8 cellular contexts compared by ENCODE assay signal in genomic region chr16:31713071-31713944, GRCh38.
A peak's percentile ranks its signal among the peaks of the same experiment; 100 is the strongest.
DNase-seq lines count a peak whose midpoint lies in the region; ATAC-seq lines count a peak whose summit lies in the region.

No MANE protein-coding gene starts in this region.

- H3K36me3 Mint-ChIP-seq in activated CD8-positive, alpha-beta memory T cell treated with anti-CD3 and anti-CD28 coated beads, Interleukin-2, amount 10 ng/mL, durations not matched to agents 7 days and 5 days: peaks cover 47% of the 10 kb centered on the region

- WGBS in mesenchymal stem cell: 0% methylated on average over 41 of the region's 59 CpGs

- H3K27me3 ChIP-seq in endocrine pancreas (ENCODE audit: control insufficient read depth, insufficient read depth, low read length) (no peaks in the 10 kb centered on the region), mesenchymal stem cell (ENCODE audit: control insufficient read depth in 1 of 2, insufficient read depth in 1 of 2, low read length in 2 of 2) (no peaks in the 10 kb centered on the region)

- ATAC-seq in GM21360 (IDR thresholded peaks at IDR 0.05; ENCODE audit: unreplicated experiment): peak; percentile 91
- ATAC-seq in activated CD8-positive, alpha-beta memory T cell treated with anti-CD3 and anti-CD28 coated beads, Interleukin-2, amount 10 ng/mL, durations not matched to agents 7 days and 5 days: peak; percentile 97

- H3K79me1 ChIP-seq in mesenchymal stem cell (replicated peaks; ENCODE audit: low read length, poor library complexity, severe bottlenecking): peaks cover 29% of the 10 kb centered on the region

- H3K4me3 ChIP-seq in endocrine pancreas (ENCODE audit: control insufficient read depth, insufficient read depth, low read length) (peak overlapping the region; percentile 93), mesenchymal stem cell (ENCODE audit: insufficient read depth in 1 of 2, low read depth in 1 of 2, low read length in 2 of 2) (peak overlapping the region; percentile 86 to 97)

- peak overlapping the region; percentile 74 for H4K91ac ChIP-seq in mesenchymal stem cell (ENCODE audit: low read length)

- H3K27me3 Mint-ChIP-seq in activated CD8-positive, alpha-beta memory T cell treated with anti-CD3 and anti-CD28 coated beads, Interleukin-2, amount 10 ng/mL, durations not matched to agents 7 days and 5 days: no peaks in the 10 kb centered on the region

- peak overlapping the region; percentile 68 for H3K9ac ChIP-seq in endocrine pancreas (ENCODE audit: control insufficient read depth, insufficient read depth, low read length)
- peak overlapping the region; percentile 99 for H3K9ac ChIP-seq in mesenchymal stem cell (ENCODE audit: low read length)

- H2BK15ac ChIP-seq in mesenchymal stem cell (ENCODE audit: low read depth, poor library complexity, severe bottlenecking): peak overlapping the region; percentile 86

- H3K27ac ChIP-seq in mesenchymal stem cell (ENCODE audit: low read length, poor library complexity, severe bottlenecking): peak overlapping the region; percentile 88

- H3K9me3 Mint-ChIP-seq in activated CD8-positive, alpha-beta memory T cell treated with anti-CD3 and anti-CD28 coated beads, Interleukin-2, amount 10 ng/mL, durations not matched to agents 7 days and 5 days (ENCODE audit: low read depth): peaks cover under 1% of the 10 kb centered on the region

- H4K8ac ChIP-seq in mesenchymal stem cell (ENCODE audit: low read length): peak overlapping the region; percentile 96

- H2AFZ ChIP-seq in mesenchymal stem cell (ENCODE audit: low read depth, low read length): peak overlapping the region; percentile 46

- H3K14ac ChIP-seq in mesenchymal stem cell (ENCODE audit: low read length in 2 of 2): peak overlapping the region; percentile 8 to 38

- H3K4ac ChIP-seq in mesenchymal stem cell (ENCODE audit: low read depth in 1 of 2, low read length in 2 of 2): peak overlapping the region; percentile 10 to 71

- peak overlapping the region; percentile 22 for H2BK5ac ChIP-seq in mesenchymal stem cell (ENCODE audit: low read depth, low read length, poor library complexity, severe bottlenecking)

- H3K9me3 ChIP-seq in endocrine pancreas (ENCODE audit: control insufficient read depth, low read length): no peaks in the 10 kb centered on the region
- H3K9me3 ChIP-seq in mesenchymal stem cell (ENCODE audit: control insufficient read depth, low read length): peaks cover 13% of the 10 kb centered on the region

- peak; percentile 96 for DNase-seq in COR-L47 (lab: John Stamatoyannopoulos, UW)
- DNase-seq in HT-29 (ENCODE audit: low spot score): peak; percentile 94
- DNase-seq in NOMO-1 treated with DMSO at 0.1 percent for 48 hours (lab: John Stamatoyannopoulos, UW; ENCODE audit: unreplicated experiment): peak; percentile 94
- peak; percentile 97 for DNase-seq in activated CD8-positive, alpha-beta memory T cell treated with anti-CD3 and anti-CD28 coated beads, Interleukin-2, amount 10 ng/mL, durations not matched to agents 7 days and 5 days
- peak; percentile 95 for DNase-seq in mesenchymal stem cell
- peak; percentile 85 for DNase-seq in stimulated activated CD8-positive, alpha-beta memory T cell treated with anti-CD3 and anti-CD28 coated beads, Interleukin-12 subunit alpha, Interleukin-12 subunit beta, amount 100 ng/mL, for 24 hours (ENCODE audit: extremely low read depth)

- CTCF ChIA-PET in activated CD8-positive, alpha-beta memory T cell treated with anti-CD3 and anti-CD28 coated beads, Interleukin-2, amount 10 ng/mL, durations not matched to agents 7 days and 5 days (lab: Charles Lee): interaction anchor here (0.8 to 2.3 kb wide), 9 partner anchors 12 to 252 kb away, joined by 3 to 9 read pairs (median 3); partner anchors contain the start of genes RUSF1 and ZNF267

- H2BK12ac ChIP-seq in mesenchymal stem cell (ENCODE audit: low read length in 2 of 2): peak overlapping the region in 1 of 2 experiments; percentile 16

- peak overlapping the region; percentile 97 for H3K27ac Mint-ChIP-seq in activated CD8-positive, alpha-beta memory T cell treated with anti-CD3 and anti-CD28 coated beads, Interleukin-2, amount 10 ng/mL, durations not matched to agents 7 days and 5 days

- H2AK5ac ChIP-seq in mesenchymal stem cell (ENCODE audit: low read length, severe bottlenecking): no peak overlapping the region

- no peaks in the 10 kb centered on the region for H3K4me1 ChIP-seq in endocrine pancreas (ENCODE audit: control insufficient read depth, insufficient read depth, low read length)
- H3K4me1 ChIP-seq in mesenchymal stem cell (ENCODE audit: control insufficient read depth, insufficient read depth, low read depth, low read length): peaks cover 5% of the 10 kb centered on the region

- H3K36me3 ChIP-seq in endocrine pancreas (ENCODE audit: control insufficient read depth, insufficient read depth, low read length) (no peaks in the 10 kb centered on the region), mesenchymal stem cell (ENCODE audit: control insufficient read depth in 1 of 2, insufficient read depth in 2 of 2, low read depth in 1 of 2, low read length in 2 of 2) (peaks cover 23 to 33% of the 10 kb centered on the region in 2 experiments)

- H3K23ac ChIP-seq in mesenchymal stem cell (ENCODE audit: low read length in 2 of 2): peak overlapping the region in 1 of 2 experiments; percentile 2

- peaks cover 29% of the 10 kb centered on the region for H3K4me1 Mint-ChIP-seq in activated CD8-positive, alpha-beta memory T cell treated with anti-CD3 and anti-CD28 coated beads, Interleukin-2, amount 10 ng/mL, durations not matched to agents 7 days and 5 days

- peak overlapping the region; percentile 71 for H3K4me2 ChIP-seq in mesenchymal stem cell (ENCODE audit: low read length, poor library complexity, severe bottlenecking)

- peak overlapping the region; percentile 74 for H2BK120ac ChIP-seq in mesenchymal stem cell (ENCODE audit: low read depth, low read length)

- H3K18ac ChIP-seq in mesenchymal stem cell (ENCODE audit: low read depth in 1 of 2, low read length in 2 of 2): peak overlapping the region; percentile 50 to 59

- peak overlapping the region; percentile 92 for H3K4me3 Mint-ChIP-seq in activated CD8-positive, alpha-beta memory T cell treated with anti-CD3 and anti-CD28 coated beads, Interleukin-2, amount 10 ng/mL, durations not matched to agents 7 days and 5 days

Comparison
In these comparisons a context has a peak if more than half of its experiments do, and no peak if none do; other contexts are left out.
1. Peak in every context shown above with its lines: DNase-seq, ATAC-seq, H3K4me3 ChIP-seq and H3K27ac ChIP-seq.